In the genomic region with DNA sequence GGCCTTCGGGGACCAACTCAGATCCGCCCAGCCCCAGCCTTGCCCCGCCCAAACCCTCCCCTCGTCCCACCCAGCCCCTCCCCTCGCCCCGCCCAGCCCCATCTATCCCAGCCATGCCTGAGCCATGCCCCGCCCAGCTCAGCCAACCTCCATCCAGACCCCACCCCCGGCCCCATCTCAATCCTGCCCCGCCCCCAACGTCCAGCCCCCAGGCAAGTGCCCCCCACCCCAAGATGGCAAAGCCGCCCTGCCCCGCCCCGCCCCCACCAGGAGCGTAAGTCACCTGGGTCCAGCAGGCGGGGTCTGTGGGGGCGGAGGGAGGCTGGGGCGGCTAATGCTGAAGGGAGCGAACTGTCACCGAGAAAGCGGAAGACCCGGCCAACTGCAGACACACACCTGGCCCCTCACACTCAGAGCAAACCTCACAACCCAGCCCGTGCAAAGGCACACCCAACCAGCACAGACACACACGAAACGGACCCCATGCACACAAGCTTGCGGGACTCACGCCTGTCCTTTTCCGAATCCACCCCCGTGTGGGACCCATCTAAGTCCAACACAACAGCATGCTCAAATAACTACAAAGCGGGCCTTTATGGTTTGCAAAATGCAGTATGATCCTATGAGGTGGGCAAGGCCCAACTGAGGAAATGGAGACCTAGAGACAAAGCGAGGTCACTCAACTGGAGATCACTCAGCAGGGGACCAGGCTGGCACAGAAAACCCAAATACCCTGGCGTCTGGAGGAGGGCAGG, we compare ENCODE assay signal across 9 cellular contexts. TPM values are rescaled to one million over a fixed set of nuclear protein-coding genes. Genes with fewer than 3 reads are reported as not detected.
DNase-seq lines count a peak whose midpoint lies in the region; TF ChIP-seq lines count a peak whose summit lies in the region.
"Had no signal": no experiment of that assay in that cellular context is flagged by ENCODE, and none has a peak within 500 bp of the region (broad histone marks: within the 10 kb centered on the region; RNA-seq: fewer than 3 reads in every experiment).

No MANE protein-coding gene starts in this region.

- peak; percentile 39 to 64 for DNase-seq in SHP77 (lab: John Stamatoyannopoulos, UW)
- DNase-seq in SHP77 treated with DMSO at 0.1 percent for 48 hours (lab: John Stamatoyannopoulos, UW), result no peak
- peak; percentile 66 for DNase-seq in activated CD4-positive, alpha-beta T cell treated with anti-CD3 and anti-CD28 coated beads, Interleukin-2, amount 50 U/mL, for 1 hour
- peak; percentile 65 for DNase-seq in effector CD4-positive, alpha-beta T cell
- peak; percentile 77 for DNase-seq in testis
- no peak for DNase-seq in NCI-H524 (lab: John Stamatoyannopoulos, UW)

- H3K27me3 ChIP-seq in HUES48 (ENCODE audit: control insufficient read depth, insufficient read depth, low read length) (no peaks in the 10 kb centered on the region), mucosa of stomach (ENCODE audit: control insufficient read depth, insufficient read depth, low read length) (no peaks in the 10 kb centered on the region), testis (no peaks in the 10 kb centered on the region)

- peak overlapping the region; percentile 42 for H3K27ac ChIP-seq in HUES48 (ENCODE audit: low read depth, low read length)
- H3K27ac ChIP-seq in testis, result no peak overlapping the region

- H3K9me3 ChIP-seq in HUES48 (ENCODE audit: control insufficient read depth, insufficient read depth, low read length) (no peaks in the 10 kb centered on the region), mucosa of stomach (ENCODE audit: control insufficient read depth, low read length) (no peaks in the 10 kb centered on the region), testis (no peaks in the 10 kb centered on the region)

- no peak overlapping the region for H3K9ac ChIP-seq in HUES48 (ENCODE audit: low read depth, low read length)
- H3K9ac ChIP-seq in mucosa of stomach (ENCODE audit: low read length), result no peak overlapping the region

- WGBS in testis, 2 donors, result 21 to 38% methylated on average over 9 to 23 of the region's 31 CpGs

- TF ChIP-seq POLR2A in testis (IDR thresholded peaks at IDR 0.05), result no peak

- no peaks in the 10 kb centered on the region; the same call in 1 of the 2 replicates for H3K4me1 ChIP-seq in HUES48 (ENCODE audit: control insufficient read depth, insufficient read depth, low read length)
- peaks cover 15% of the 10 kb centered on the region for H3K4me1 ChIP-seq in mucosa of stomach (ENCODE audit: control insufficient read depth, insufficient read depth, low read length)
- H3K4me1 ChIP-seq in testis, result peaks cover 11% of the 10 kb centered on the region

- TF ChIP-seq CTCF in testis (IDR thresholded peaks at IDR 0.05), result no peak

- intact Hi-C loops in testis (cut with DNase I; ENCODE audit: low total_unique reads), result no loop called here

- H3K36me3 ChIP-seq in HUES48 (ENCODE audit: control insufficient read depth, insufficient read depth, low read length), result 0 out of 2 replicates have a peak, but pooled peaks cover 3% of the 10 kb centered on the region
- no peaks in the 10 kb centered on the region for H3K36me3 ChIP-seq in mucosa of stomach (ENCODE audit: control insufficient read depth, insufficient read depth, low read length)
- H3K36me3 ChIP-seq in testis (ENCODE audit: low read depth, missing control alignments), result no peaks in the 10 kb centered on the region

- H3K4me3 ChIP-seq in HUES48 (ENCODE audit: low read depth, low read length) (peak overlapping the region; percentile 64), mucosa of stomach (ENCODE audit: low read length) (peak overlapping the region; percentile 6), testis (peak overlapping the region; percentile 19 to 59)

RNA-seq across cellular contexts. Expression of a gene that starts 11.5 kb away (rescaled TPM):
- 100 to 1,000 TPM; 161 to 215 TPM for total RNA-seq in testis
- polyA plus RNA-seq in testis (ENCODE audit: insufficient read depth, low read depth, low replicate concordance), result 93.3 TPM

RNA-seq across cellular contexts. Expression of a gene that starts 13.9 kb away (rescaled TPM):
- 1 to 10 TPM; 5.6 to 6.8 TPM for total RNA-seq in testis
- 5.1 TPM for polyA plus RNA-seq in testis (ENCODE audit: insufficient read depth, low read depth, low replicate concordance)

RNA-seq across cellular contexts. Expression of a gene that starts 46.5 kb away (rescaled TPM):
- total RNA-seq in testis, result 10 to 100 TPM; 38.9 to 64.5 TPM
- polyA plus RNA-seq in testis (ENCODE audit: insufficient read depth, low read depth, low replicate concordance), result 40.9 TPM

RNA-seq across cellular contexts. Expression of a gene that starts 53.8 kb away (rescaled TPM):
- total RNA-seq in testis, result 1 to 10 TPM in 1 of 2 donors, not detected in 1; 1.1 TPM
- polyA plus RNA-seq in testis (ENCODE audit: insufficient read depth, low read depth, low replicate concordance), result 0.41 TPM
- total RNA-seq: Daoy had no signal

Comparison
In these comparisons a context has a peak if more than half of its experiments do, and no peak if none do; other contexts are left out.
1. DNase-seq: peak in SHP77 (2 of 2), activated CD4-positive, alpha-beta T cell treated with anti-CD3 and anti-CD28 coated beads, Interleukin-2, amount 50 U/mL, for 1 hour (single experiment), effector CD4-positive, alpha-beta T cell (single experiment) and testis (single experiment); none in SHP77 treated with DMSO at 0.1 percent for 48 hours (single experiment) and NCI-H524 (0 of 2).
2. H3K4me3 ChIP-seq: peak in every context shown above with its lines; median percentile 64 in HUES48; 39 in testis; 6 in mucosa of stomach.